ENCODE assay signal across 16 cellular contexts in the genomic region with DNA sequence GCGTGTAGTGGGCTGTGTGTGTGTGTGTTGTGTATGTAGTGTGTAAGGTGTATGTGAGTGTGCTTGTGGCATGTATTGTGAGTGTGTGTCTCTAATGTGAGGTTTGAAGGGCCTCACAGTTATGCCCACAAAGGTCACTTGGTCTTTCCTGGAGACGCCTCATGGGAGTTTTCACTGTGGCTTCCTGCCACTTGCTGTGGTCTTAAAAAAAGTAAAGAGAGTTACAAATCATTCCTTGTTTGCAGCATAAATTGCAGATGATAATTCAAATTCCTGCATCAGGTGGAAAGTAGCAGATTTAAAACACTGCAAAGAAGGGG.
A peak's percentile ranks its signal among the peaks of the same experiment; 100 is the strongest.
DNase-seq lines count a peak whose midpoint lies in the region; ATAC-seq and TF ChIP-seq lines count a peak whose summit lies in the region.
"Had no signal": no experiment of that assay in that cellular context is flagged by ENCODE, and none has a peak within 500 bp of the region (broad histone marks: within the 10 kb centered on the region; RNA-seq: fewer than 3 reads in every experiment).

No MANE protein-coding gene starts in this region.

- no peak overlapping the region for H3K27ac ChIP-seq in neuronal stem cell (replicated peaks; ENCODE audit: low read length)

- no peak overlapping the region for H2BK15ac ChIP-seq in neuronal stem cell (ENCODE audit: low read length)

- H3K9me3 ChIP-seq in Loucy (ENCODE audit: insufficient read depth, low read depth, low read length): no peaks in the 10 kb centered on the region
- H3K9me3 ChIP-seq in neuronal stem cell (replicated peaks in 1 of 2; ENCODE audit: control insufficient read depth in 2 of 2, insufficient read depth in 1 of 2, low read depth in 1 of 2, low read length in 2 of 2): peaks cover 0 to 3% of the 10 kb centered on the region in 2 donors
- H3K9me3 ChIP-seq: HAP-1 had no signal

- no peaks in the 10 kb centered on the region for H3K27me3 ChIP-seq in Loucy (ENCODE audit: insufficient read depth, low read length, poor library complexity, severe bottlenecking)
- peaks cover 0 to 8% (median 0%) of the 10 kb centered on the region in 3 experiments for H3K27me3 ChIP-seq in neuronal stem cell (ENCODE audit: control insufficient read depth in 3 of 3, insufficient read depth in 3 of 3, low read depth in 1 of 3, low read length in 3 of 3)

- H2AK5ac ChIP-seq in neuronal stem cell (ENCODE audit: low read depth, low read length): no peak overlapping the region

- H3K9me2 ChIP-seq in Loucy (replicated peaks; ENCODE audit: low read depth, low read length): no peaks in the 10 kb centered on the region

- peaks cover 21% of the 10 kb centered on the region for H3K27me3 Mint-ChIP-seq in activated CD8-positive, alpha-beta memory T cell treated with anti-CD3 and anti-CD28 coated beads, Interleukin-2, amount 10 ng/mL, durations not matched to agents 7 days and 5 days
- H3K27me3 Mint-ChIP-seq in immature natural killer cell (ENCODE audit: low read depth in 3 of 3): peaks cover 1 to 2% (median 1%) of the 10 kb centered on the region in 3 donors
- H3K27me3 Mint-ChIP-seq in T-cell: peaks cover 5 to 6% of the 10 kb centered on the region in 2 donors
- H3K27me3 Mint-ChIP-seq: CD4-positive, alpha-beta T cell had no signal

- no peak overlapping the region for H3K23ac ChIP-seq in neuronal stem cell (ENCODE audit: low read depth, low read length, poor library complexity)

- H3K79me2 ChIP-seq in Loucy (ENCODE audit: insufficient read depth, low read length): no peaks in the 10 kb centered on the region

- H3K4me1 ChIP-seq in Loucy (ENCODE audit: insufficient read depth, low read length, poor library complexity, severe bottlenecking) (peaks cover 17% of the 10 kb centered on the region), neuronal stem cell (ENCODE audit: control insufficient read depth in 2 of 2, insufficient read depth in 1 of 2, low read depth in 1 of 2, low read length in 2 of 2) (peaks cover 0 to under 1% of the 10 kb centered on the region in 2 donors)
- H3K4me1 ChIP-seq: HAP-1 had no signal

- ATAC-seq in activated CD8-positive, alpha-beta memory T cell treated with anti-CD3 and anti-CD28 coated beads, Interleukin-2, amount 10 ng/mL, durations not matched to agents 7 days and 5 days: peak; percentile 55
- ATAC-seq in T-cell (replicated peaks in 1 of 4): no peak
- ATAC-seq: GM23338 had no signal

- H3K9me3 Mint-ChIP-seq in activated CD8-positive, alpha-beta memory T cell treated with anti-CD3 and anti-CD28 coated beads, Interleukin-2, amount 10 ng/mL, durations not matched to agents 7 days and 5 days (ENCODE audit: low read depth): no peaks in the 10 kb centered on the region
- H3K9me3 Mint-ChIP-seq in immature natural killer cell (no peaks in the 10 kb centered on the region), T-cell (no peaks in the 10 kb centered on the region)
- H3K9me3 Mint-ChIP-seq: CD4-positive, alpha-beta T cell; GM23338 had no signal

- H3K79me1 ChIP-seq in neuronal stem cell (ENCODE audit: low read depth, low read length): no peaks in the 10 kb centered on the region

- peak overlapping the region; percentile 0 for H3K4me3 Mint-ChIP-seq in activated CD8-positive, alpha-beta memory T cell treated with anti-CD3 and anti-CD28 coated beads, Interleukin-2, amount 10 ng/mL, durations not matched to agents 7 days and 5 days
- H3K4me3 Mint-ChIP-seq in immature natural killer cell: peak overlapping the region; percentile 5 to 63 (median 18)
- H3K4me3 Mint-ChIP-seq in T-cell: no peak overlapping the region
- H3K4me3 Mint-ChIP-seq: CD4-positive, alpha-beta T cell; GM23338 had no signal

- H3K36me3 Mint-ChIP-seq in activated CD8-positive, alpha-beta memory T cell treated with anti-CD3 and anti-CD28 coated beads, Interleukin-2, amount 10 ng/mL, durations not matched to agents 7 days and 5 days: no peaks in the 10 kb centered on the region
- H3K36me3 Mint-ChIP-seq in immature natural killer cell: no peaks in the 10 kb centered on the region
- H3K36me3 Mint-ChIP-seq in T-cell: no peaks in the 10 kb centered on the region

- no peak overlapping the region for H2BK120ac ChIP-seq in neuronal stem cell (ENCODE audit: low read depth, low read length)

- POLR2A ChIA-PET in T-cell (lab: Charles Lee): no interaction called here

- no peak overlapping the region for H4K8ac ChIP-seq in neuronal stem cell (ENCODE audit: low read depth, low read length)

- no peaks in the 10 kb centered on the region for H3F3A ChIP-seq in Loucy (ENCODE audit: low read depth)

- no peak overlapping the region for H3K9ac ChIP-seq in Loucy (ENCODE audit: low read depth, low read length, poor library complexity, severe bottlenecking)
- H3K9ac ChIP-seq in neuronal stem cell (ENCODE audit: low read depth, low read length, poor library complexity): no peak overlapping the region

- H3K36me3 ChIP-seq in Loucy (ENCODE audit: insufficient read depth, low read length) (no peaks in the 10 kb centered on the region), neuronal stem cell (replicated peaks in 1 of 2; ENCODE audit: control insufficient read depth in 2 of 2, insufficient read depth in 2 of 2, low read length in 2 of 2) (peaks cover 0 to 2% of the 10 kb centered on the region in 2 donors)
- H3K36me3 ChIP-seq: HAP-1 had no signal

- no peak overlapping the region for H2BK5ac ChIP-seq in neuronal stem cell (ENCODE audit: low read length)

- H3K4me3 ChIP-seq in Loucy (ENCODE audit: low read length, poor library complexity, severe bottlenecking): peak overlapping the region; percentile 35
- no peak overlapping the region for H3K4me3 ChIP-seq in neuronal stem cell (ENCODE audit: low read length in 2 of 2)
- H3K4me3 ChIP-seq: GM23338, HAP-1 had no signal

- 100% methylated on average over 1 of the region's 2 CpGs; no CpG with 5 or more reads in 1 of the 2 donors for WGBS in neuronal stem cell (ENCODE audit: extremely low coverage in 2 of 2, insufficient read length in 2 of 2, insufficient replicate concordance in 1 of 2), 2 donors

- H3K4me2 ChIP-seq in Loucy (ENCODE audit: low read depth, low read length, poor library complexity, severe bottlenecking): peak overlapping the region; percentile 65
- H3K4me2 ChIP-seq in neuronal stem cell (ENCODE audit: insufficient read depth, low read length, poor library complexity, severe bottlenecking): no peak overlapping the region
- H3K4me2 ChIP-seq: GM23338 had no signal

- no peak overlapping the region for H2AFZ ChIP-seq in Loucy (ENCODE audit: low read length)
- H2AFZ ChIP-seq in neuronal stem cell (ENCODE audit: low read length): no peak overlapping the region
- H2AFZ ChIP-seq: GM23338 had no signal

- no peak overlapping the region for H3K27ac Mint-ChIP-seq in activated CD8-positive, alpha-beta memory T cell treated with anti-CD3 and anti-CD28 coated beads, Interleukin-2, amount 10 ng/mL, durations not matched to agents 7 days and 5 days
- H3K27ac Mint-ChIP-seq in immature natural killer cell (peak overlapping the region in 5 of 6 donors; percentile 9 to 68 (median 51)), T-cell (no peak overlapping the region)
- H3K27ac Mint-ChIP-seq: CD4-positive, alpha-beta T cell; GM23338 had no signal

- H2BK12ac ChIP-seq in neuronal stem cell (ENCODE audit: low read length): no peak overlapping the region

- H3K4ac ChIP-seq in neuronal stem cell (ENCODE audit: low read length): no peak overlapping the region

- CTCF ChIA-PET in activated CD8-positive, alpha-beta memory T cell treated with anti-CD3 and anti-CD28 coated beads, Interleukin-2, amount 10 ng/mL, durations not matched to agents 7 days and 5 days (lab: Charles Lee): no interaction called here
- CTCF ChIA-PET in T-cell (lab: Charles Lee): no interaction called here

- no peak for TF ChIP-seq CTCF in Loucy (conservative IDR thresholded peaks at IDR 0.05; ENCODE audit: low read length)

- no peaks in the 10 kb centered on the region for H4K20me1 ChIP-seq in Loucy (ENCODE audit: insufficient read depth, low read length, poor library complexity, severe bottlenecking)

- no peak for DNase-seq in activated CD8-positive, alpha-beta memory T cell treated with anti-CD3 and anti-CD28 coated beads, Interleukin-2, amount 10 ng/mL, durations not matched to agents 7 days and 5 days
- DNase-seq in activated CD8-positive, alpha-beta memory T cell treated with anti-CD3 and anti-CD28 coated beads for 24 hours: no peak
- DNase-seq in immature natural killer cell: peak in 1 of 3 donors; percentile 9
- no peak for DNase-seq in neuronal stem cell (ENCODE audit: low spot score)
- no peak for DNase-seq in MV-4-11 (lab: John Stamatoyannopoulos, UW)
- no peak for DNase-seq in SIG-M5 treated with dmso at 0.1 percent for 504 hours (lab: John Stamatoyannopoulos, UW; ENCODE audit: unreplicated experiment)
- DNase-seq in T-cell: no peak
- DNase-seq: 8988T; AML-193; C1 segment of cervical spinal cord; Calu3; CD4-positive, alpha-beta T cell; DMS 273 treated with DMSO at 0.1 percent for 48 hours had no signal

- peak overlapping the region; percentile 10 for H3K14ac ChIP-seq in neuronal stem cell (ENCODE audit: low read length)

- H4K91ac ChIP-seq in neuronal stem cell (ENCODE audit: low read depth, low read length, poor library complexity): no peak overlapping the region

- peaks cover 28% of the 10 kb centered on the region for H3K4me1 Mint-ChIP-seq in activated CD8-positive, alpha-beta memory T cell treated with anti-CD3 and anti-CD28 coated beads, Interleukin-2, amount 10 ng/mL, durations not matched to agents 7 days and 5 days
- peaks cover 23 to 45% of the 10 kb centered on the region in 2 donors for H3K4me1 Mint-ChIP-seq in immature natural killer cell
- H3K4me1 Mint-ChIP-seq in T-cell: peaks cover 0 to 6% (median 3%) of the 10 kb centered on the region in 3 donors
- H3K4me1 Mint-ChIP-seq: GM23338 had no signal

- H3K18ac ChIP-seq in neuronal stem cell (ENCODE audit: low read length): no peak overlapping the region

Comparison
In these comparisons a context has a peak if more than half of its experiments do, and no peak if none do; other contexts are left out.
1. H3K27ac Mint-ChIP-seq: peak in immature natural killer cell (5 of 6); none in activated CD8-positive, alpha-beta memory T cell treated with anti-CD3 and anti-CD28 coated beads, Interleukin-2, amount 10 ng/mL, durations not matched to agents 7 days and 5 days (single experiment) and T-cell (0 of 2).
2. H3K4me3 Mint-ChIP-seq: peak in activated CD8-positive, alpha-beta memory T cell treated with anti-CD3 and anti-CD28 coated beads, Interleukin-2, amount 10 ng/mL, durations not matched to agents 7 days and 5 days (single experiment) and immature natural killer cell (5 of 5); none in T-cell (0 of 3).